32 cellular contexts compared by ENCODE assay signal in the genomic region with DNA sequence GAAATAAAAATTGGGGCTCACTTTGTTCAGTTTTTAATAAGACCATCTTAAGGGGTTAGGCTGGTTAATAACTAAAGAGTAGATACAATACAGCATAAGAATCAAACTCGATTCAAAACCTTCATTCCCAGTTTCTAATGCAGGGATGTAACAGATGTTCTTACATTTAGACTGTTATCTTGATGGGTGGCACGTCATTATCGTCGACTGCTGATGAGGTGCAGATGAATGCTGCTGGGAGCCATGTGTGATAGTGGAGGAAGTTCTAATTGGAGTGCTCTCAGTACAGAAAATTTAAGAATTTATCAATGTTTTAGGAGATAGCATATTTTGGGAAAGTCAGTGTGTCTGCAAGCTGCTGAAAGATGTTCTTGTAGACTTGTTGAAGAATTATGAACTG.
"Had no signal": no experiment of that assay in that cellular context is flagged by ENCODE, and none has a peak within 500 bp of the region (broad histone marks: within the 10 kb centered on the region; RNA-seq: fewer than 3 reads in every experiment).

No MANE protein-coding gene starts in this region.

- ATAC-seq: activated CD4-positive, alpha-beta T cell treated with anti-CD3 and anti-CD28 coated beads for 36 hours; activated CD8-positive, alpha-beta T cell treated with anti-CD3 and anti-CD28 coated beads, Interleukin-2, amount 10 ng/mL, durations not matched to agents 7 days and 5 days; PC-3 had no signal

- H3K4me3 Mint-ChIP-seq: activated CD4-positive, alpha-beta T cell treated with anti-CD3 and anti-CD28 coated beads for 36 hours; activated CD4-positive, alpha-beta T cell treated with anti-CD3 and anti-CD28 coated beads, Interleukin-2, amount 10 ng/mL, durations not matched to agents 7 days and 5 days; activated CD8-positive, alpha-beta T cell treated with anti-CD3 and anti-CD28 coated beads, Interleukin-2, amount 10 ng/mL, durations not matched to agents 7 days and 5 days; activated naive CD4-positive, alpha-beta T cell treated with anti-CD3 and anti-CD28 coated beads, Interleukin-2, amount 50 U/mL, for 24 hours; activated naive CD8-positive, alpha-beta T cell treated with anti-CD3 and anti-CD28 coated beads, Interleukin-2, amount 10 ng/mL, durations not matched to agents 7 days and 5 days; activated T-cell treated with anti-CD3 and anti-CD28 coated beads, Interleukin-2, amount 50 U/mL, for 24 hours; central memory CD8-positive, alpha-beta T cell; T-helper 1 cell treated with Interleukin-12 subunit alpha and Interleukin-12 subunit beta and Interleukin-4 antibody, amounts not matched to agents 30 μg/mL and 1 μg/mL, for 36 hours; T-helper 2 cell treated with Interferon-gamma antibody and Interleukin-4, amounts not matched to agents 5 μg/mL and 100 μg/mL, for 36 hours had no signal

- H3K27me3 Mint-ChIP-seq: central memory CD8-positive, alpha-beta T cell had no signal

- H3K9me3 Mint-ChIP-seq: activated CD4-positive, alpha-beta T cell treated with anti-CD3 and anti-CD28 coated beads, Interleukin-2, amount 10 ng/mL, durations not matched to agents 7 days and 5 days; activated naive CD4-positive, alpha-beta T cell treated with anti-CD3 and anti-CD28 coated beads, Interleukin-2, amount 50 U/mL, for 24 hours; activated naive CD8-positive, alpha-beta T cell treated with anti-CD3 and anti-CD28 coated beads, Interleukin-2, amount 10 ng/mL, durations not matched to agents 7 days and 5 days; activated T-cell treated with anti-CD3 and anti-CD28 coated beads, Interleukin-2, amount 50 U/mL, for 24 hours; activated T-helper 2 cell treated with anti-CD3 and anti-CD28 coated beads, Interferon-gamma antibody, Interleukin-2, Interleukin-4, amounts not matched to agents 10 μg/mL and 5 μg/mL and 100 μg/mL, durations not matched to agents 14 hours and 24 hours and 36 hours; central memory CD8-positive, alpha-beta T cell; T-helper 1 cell treated with Interleukin-12 subunit alpha and Interleukin-12 subunit beta and Interleukin-4 antibody, amounts not matched to agents 30 μg/mL and 1 μg/mL, for 36 hours; T-helper 2 cell treated with Interferon-gamma antibody and Interleukin-4, amounts not matched to agents 5 μg/mL and 100 μg/mL, for 36 hours had no signal

- H3K27me3 ChIP-seq: ascending aorta, cardiac muscle cell, Peyer's patch had no signal

- DNase-seq: activated CD4-positive, alpha-beta T cell treated with anti-CD3 and anti-CD28 coated beads for 36 hours; activated CD4-positive, alpha-beta T cell treated with anti-CD3 and anti-CD28 coated beads, Interleukin-2, amount 10 ng/mL, durations not matched to agents 7 days and 5 days; activated CD4-positive, alpha-beta T cell treated with anti-CD3 and anti-CD28 coated beads, Interleukin-2, amount 50 U/mL, for 48 hours; activated CD8-positive, alpha-beta T cell treated with anti-CD3 and anti-CD28 coated beads, Interleukin-2, amount 10 ng/mL, durations not matched to agents 7 days and 5 days; activated gamma-delta T cell; activated naive CD4-positive, alpha-beta T cell treated with Interleukin-2 at 50 U/mL for 16 hours; activated naive CD8-positive, alpha-beta T cell treated with anti-CD3 and anti-CD28 coated beads, Interleukin-2, amount 10 ng/mL, durations not matched to agents 7 days and 5 days; activated T-cell treated with anti-CD3 and anti-CD28 coated beads, Interleukin-2, amount 50 U/mL, for 24 hours; amygdala; Karpas-422; NCI-H1105; NCI-H1417 treated with DMSO at 0.1 percent for 48 hours; NCI-H187 treated with DMSO at 0.1 percent for 48 hours; NCI-H2081; NCI-H2171 treated with DMSO at 0.1 percent for 48 hours; NCI-H2227 treated with DMSO at 0.1 percent for 48 hours; NCI-H446; NCI-H510A treated with DMSO at 0.1 percent for 48 hours; NCI-H526 treated with DMSO at 0.1 percent for 48 hours; NK-92 treated with Interleukin-12 subunit alpha and Interleukin-12 subunit beta, amount 100 ng/mL, for 24 hours; PC-3; Peyer's patch; RPMI8226; SHP77 treated with DMSO at 0.1 percent for 48 hours had no signal

- H3K27ac Mint-ChIP-seq: activated CD4-positive, alpha-beta T cell treated with anti-CD3 and anti-CD28 coated beads for 36 hours; activated CD4-positive, alpha-beta T cell treated with anti-CD3 and anti-CD28 coated beads, Interleukin-2, amount 10 ng/mL, durations not matched to agents 7 days and 5 days; activated CD8-positive, alpha-beta T cell treated with anti-CD3 and anti-CD28 coated beads, Interleukin-2, amount 10 ng/mL, durations not matched to agents 7 days and 5 days; activated naive CD4-positive, alpha-beta T cell treated with anti-CD3 and anti-CD28 coated beads, Interleukin-2, amount 50 U/mL, for 24 hours; activated naive CD8-positive, alpha-beta T cell treated with anti-CD3 and anti-CD28 coated beads, Interleukin-2, amount 10 ng/mL, durations not matched to agents 7 days and 5 days; activated T-cell treated with anti-CD3 and anti-CD28 coated beads, Interleukin-2, amount 50 U/mL, for 24 hours; activated T-helper 2 cell treated with anti-CD3 and anti-CD28 coated beads, Interferon-gamma antibody, Interleukin-2, Interleukin-4, amounts not matched to agents 10 μg/mL and 5 μg/mL and 100 μg/mL, durations not matched to agents 14 hours and 24 hours and 36 hours; T-helper 1 cell treated with Interleukin-12 subunit alpha and Interleukin-12 subunit beta and Interleukin-4 antibody, amounts not matched to agents 30 μg/mL and 1 μg/mL, for 36 hours; T-helper 2 cell treated with Interferon-gamma antibody and Interleukin-4, amounts not matched to agents 5 μg/mL and 100 μg/mL, for 36 hours had no signal

- FAIRE-seq: TTC549 had no signal

- H3K27ac ChIP-seq: ascending aorta, cardiac muscle cell had no signal

- H3K4me3 ChIP-seq: ascending aorta, cardiac muscle cell, Peyer's patch had no signal

- H3K36me3 ChIP-seq: ascending aorta, cardiac muscle cell, Peyer's patch had no signal

- H3K9me3 ChIP-seq: ascending aorta, Peyer's patch had no signal

- H3K36me3 Mint-ChIP-seq: activated naive CD4-positive, alpha-beta T cell treated with anti-CD3 and anti-CD28 coated beads, Interleukin-2, amount 50 U/mL, for 24 hours; activated naive CD8-positive, alpha-beta T cell treated with anti-CD3 and anti-CD28 coated beads, Interleukin-2, amount 10 ng/mL, durations not matched to agents 7 days and 5 days had no signal

- H3K4me1 Mint-ChIP-seq: central memory CD8-positive, alpha-beta T cell had no signal
